ENCODE assay signal across 17 cellular contexts in genomic region chr20:19760371-19760721, GRCh38. TPM values are rescaled to one million over a fixed set of nuclear protein-coding genes. Genes with fewer than 3 reads are reported as not detected.
DNase-seq lines count a peak whose midpoint lies in the region; ATAC-seq and TF ChIP-seq lines count a peak whose summit lies in the region.
"Had no signal": no experiment of that assay in that cellular context is flagged by ENCODE, and none has a peak within 500 bp of the region (broad histone marks: within the 10 kb centered on the region; RNA-seq: fewer than 3 reads in every experiment).

No MANE protein-coding gene starts in this region.

- in situ Hi-C loops in GM13977 (cut with MboI; ENCODE audit: low pct_unique_long_range_greater_than_20kb, low sequenced_read_pairs, unreplicated experiment) (no loop called here), GM23248 (cut with MboI) (no loop called here)

- H4K20me1 ChIP-seq in KMS-11 (ENCODE audit: insufficient read depth) (no peaks in the 10 kb centered on the region), GM23248 (ENCODE audit: insufficient read depth) (0 out of 2 replicates have a peak, but pooled peaks cover 6% of the 10 kb centered on the region)

- no peak for ATAC-seq in lung (ENCODE audit: insufficient read depth, low FRiP score)

- TF ChIP-seq EP300 in suprapubic skin (IDR thresholded peaks at IDR 0.05): no peak

- 70 to 85% methylated on average over 3 of the region's 3 CpGs for WGBS in lung, 2 donors
- 90% methylated on average over 3 of the region's 3 CpGs for WGBS in suprapubic skin
- WGBS in GM23248 (ENCODE audit: low coverage in 1 of 2, low lambda C conversion rate in 2 of 2, missing lambda C conversion rate in 2 of 2), 2 experiments: 95 to 99% methylated on average over 3 of the region's 3 CpGs

- H3K27ac ChIP-seq in KMS-11 (peak overlapping the region; percentile 21; the same call in 1 of the 2 replicates), coronary artery (peak overlapping the region in 1 of 2 donors; percentile 97), lung (ENCODE audit: low read depth in 1 of 2, low read length in 1 of 2) (peak overlapping the region; percentile 86 to 98), suprapubic skin (peak overlapping the region; percentile 96), GM23248 (no peak overlapping the region)

- H3K9ac ChIP-seq in KMS-11 (no peak overlapping the region), GM23248 (no peak overlapping the region)
- H3K9ac ChIP-seq: parathyroid adenoma had no signal

- H2AFZ ChIP-seq in KMS-11 (ENCODE audit: low read depth) (no peak overlapping the region), GM23248 (no peak overlapping the region)
- H2AFZ ChIP-seq: parathyroid adenoma had no signal

- DNase-seq in coronary artery (ENCODE audit: low spot score) (peak; percentile 43), lung (ENCODE audit: low spot score) (no peak), suprapubic skin (ENCODE audit: low spot score in 2 of 2) (no peak), GM13977 (ENCODE audit: low spot score) (no peak), GM23248 (no peak), DMS153 treated with DMSO at 0.1 percent for 48 hours (lab: John Stamatoyannopoulos, UW; ENCODE audit: unreplicated experiment) (no peak), H4 (ENCODE audit: low spot score) (no peak)
- DNase-seq: activated gamma-delta T cell; aorta; GOT3; MG63; NCI-H2029 treated with DMSO at 0.1 percent for 48 hours; NCI-H526 treated with DMSO at 0.1 percent for 48 hours; stimulated activated CD4-positive, alpha-beta T cell treated with anti-CD3 and anti-CD28 coated beads, Interleukin-15, amount 100 ng/mL, for 24 hours; substantia nigra had no signal

- no peak overlapping the region for H3K4me3 ChIP-seq in KMS-11 (IDR thresholded peaks at IDR 0.05; ENCODE audit: insufficient read depth, low read depth, low read length)
- H3K4me3 ChIP-seq in coronary artery: peak overlapping the region; percentile 79
- no peak overlapping the region for H3K4me3 ChIP-seq in lung
- H3K4me3 ChIP-seq in suprapubic skin: no peak overlapping the region
- no peak overlapping the region for H3K4me3 ChIP-seq in GM23248
- H3K4me3 ChIP-seq: MG63 had no signal

- H3K79me2 ChIP-seq in KMS-11 (ENCODE audit: insufficient read depth, low read depth) (no peaks in the 10 kb centered on the region), GM23248 (ENCODE audit: insufficient read depth) (peaks cover 23% of the 10 kb centered on the region)
- H3K79me2 ChIP-seq: parathyroid adenoma had no signal

- H3K27me3 ChIP-seq in KMS-11 (ENCODE audit: insufficient read depth, low read depth) (no peaks in the 10 kb centered on the region), lung (ENCODE audit: control insufficient read depth, insufficient read depth) (no peaks in the 10 kb centered on the region), suprapubic skin (no peaks in the 10 kb centered on the region), GM23248 (replicated peaks; ENCODE audit: insufficient read depth) (no peaks in the 10 kb centered on the region)
- H3K27me3 ChIP-seq: MG63 had no signal

- TF ChIP-seq CTCF in KMS-11 (conservative IDR thresholded peaks at IDR 0.05; ENCODE audit: low read depth, low read length) (no peak), coronary artery (IDR thresholded peaks at IDR 0.05) (no peak), lung (IDR thresholded peaks at IDR 0.05; ENCODE audit: control extremely low read depth, extremely low read depth) (no peak), suprapubic skin (IDR thresholded peaks at IDR 0.05) (no peak), GM13977 (IDR thresholded peaks at IDR 0.05; ENCODE audit: extremely low read depth, insufficient read depth, missing control alignments) (no peak)

- no peak for TF ChIP-seq POLR2A in suprapubic skin (IDR thresholded peaks at IDR 0.05)

- no peaks in the 10 kb centered on the region for H3K36me3 ChIP-seq in KMS-11 (ENCODE audit: insufficient read depth)
- no peaks in the 10 kb centered on the region for H3K36me3 ChIP-seq in lung (ENCODE audit: control insufficient read depth in 2 of 2, insufficient read depth in 2 of 2, low read length in 2 of 2)
- H3K36me3 ChIP-seq in suprapubic skin: no peaks in the 10 kb centered on the region
- H3K36me3 ChIP-seq in GM23248 (ENCODE audit: low read depth): no peaks in the 10 kb centered on the region
- H3K36me3 ChIP-seq: MG63 had no signal

- H3K9me3 ChIP-seq in lung (ENCODE audit: control insufficient read depth in 2 of 2, insufficient read depth in 1 of 2, low read length in 1 of 2) (peaks cover 0 to 3% of the 10 kb centered on the region in 2 donors), suprapubic skin (no peaks in the 10 kb centered on the region), GM23248 (ENCODE audit: low read depth) (no peaks in the 10 kb centered on the region)
- H3K9me3 ChIP-seq: MG63 had no signal

- no peaks in the 10 kb centered on the region for H3K9me2 ChIP-seq in GM23248 (ENCODE audit: insufficient read depth)

- peaks cover 36% of the 10 kb centered on the region for H3K4me1 ChIP-seq in KMS-11 (ENCODE audit: low read depth, poor library complexity, severe bottlenecking)
- H3K4me1 ChIP-seq in lung (ENCODE audit: control insufficient read depth in 2 of 2, insufficient read depth in 2 of 2, low read length in 2 of 2): peaks cover 7 to 13% of the 10 kb centered on the region in 2 donors
- H3K4me1 ChIP-seq in suprapubic skin: peaks cover 40% of the 10 kb centered on the region
- H3K4me1 ChIP-seq in GM23248 (ENCODE audit: insufficient read depth): peaks cover 17% of the 10 kb centered on the region

- H3K4me2 ChIP-seq in KMS-11 (no peak overlapping the region), GM23248 (ENCODE audit: unreplicated experiment) (no peak overlapping the region)

- H3F3A ChIP-seq in GM23248 (ENCODE audit: insufficient read depth): peaks cover 20% of the 10 kb centered on the region; the same call in 1 of the 2 replicates

RNA-seq across cellular contexts. Expression of gene RIN2, which starts 2.3 kb away (rescaled TPM):
- 10 to 100 TPM; 85.0 to 93.3 TPM for total RNA-seq in lung
- polyA plus RNA-seq in lung: 10 to 100 TPM; 13.7 to 44.3 TPM
- total RNA-seq in suprapubic skin: 10 to 100 TPM; 68.2 to 87.2 (median 79.6) TPM
- total RNA-seq in GM23248 (2014; rRNA removed; shearing (Covaris generic)): 48.0 and 48.3 TPM in 2 replicates
- 45.3 and 45.6 TPM in 2 replicates for polyA plus RNA-seq in GM23248 (2016; fragmentation: Nextera tagmentation; extraction: Ambion mirVana)
- total RNA-seq in H4 (2014; rRNA removed; shearing (Covaris generic)): 13.7 and 18.5 TPM in 2 replicates
